14 cellular contexts compared by ENCODE assay signal in the genomic region with DNA sequence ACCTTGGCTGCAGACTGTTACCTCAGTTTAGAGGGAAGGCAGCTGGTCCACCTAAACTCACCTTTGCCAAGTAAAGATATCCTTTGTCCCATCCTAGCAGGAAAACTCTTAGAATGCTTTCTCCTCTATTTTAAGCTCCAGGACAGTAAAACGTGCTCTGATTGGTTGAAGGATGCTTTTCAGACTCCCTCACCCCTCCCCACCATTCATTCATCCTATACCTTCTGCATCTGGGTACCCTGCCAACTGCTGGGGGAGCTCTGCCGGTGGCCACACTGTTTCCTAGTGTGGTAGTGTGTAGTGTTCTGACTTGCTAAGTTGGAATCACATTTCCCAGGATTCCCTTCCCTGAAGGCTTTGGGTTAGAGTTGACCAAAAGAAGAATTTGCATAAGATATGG. TPM values are rescaled to one million over a fixed set of nuclear protein-coding genes. Genes with fewer than 3 reads are reported as not detected.
DNase-seq lines count a peak whose midpoint lies in the region; ATAC-seq and TF ChIP-seq lines count a peak whose summit lies in the region.
"Had no signal": no experiment of that assay in that cellular context is flagged by ENCODE, and none has a peak within 500 bp of the region (broad histone marks: within the 10 kb centered on the region; RNA-seq: fewer than 3 reads in every experiment).

No MANE protein-coding gene starts in this region.

- intact Hi-C loops in Caco-2 (cut with micrococcal nuclease; ENCODE audit: unreplicated experiment), result loop anchor here (1.0 to 2.0 kb wide), 2 partner anchors 15 to 19 kb away; a partner anchor contains a TSS

- no peak overlapping the region for H3K14ac ChIP-seq in H9 (ENCODE audit: insufficient read depth, low read length)

- H3K4me1 ChIP-seq in Caco-2, result peaks cover 10% of the 10 kb centered on the region
- H3K4me1 ChIP-seq in H9 (ENCODE audit: insufficient read depth, low read length), result peaks cover 2% of the 10 kb centered on the region; the same call in 1 of the 2 replicates
- H3K4me1 ChIP-seq in endodermal cell (ENCODE audit: control insufficient read depth, insufficient read depth, low read length), result no peaks in the 10 kb centered on the region
- H3K4me1 ChIP-seq in neural progenitor cell, result peaks cover 19% of the 10 kb centered on the region
- H3K4me1 ChIP-seq: BLaER1 treated with 17β-estradiol and CSF1 and Interleukin-3, amounts not matched to agents 10 nM and 100 nM had no signal

- peaks cover 31% of the 10 kb centered on the region for H3F3A ChIP-seq in neural progenitor cell (ENCODE audit: low read depth)

- DNase-seq in Caco-2 (peak in 1 of 2 experiments; percentile 7), H9 (no peak), endodermal cell (no peak), neural progenitor cell (ENCODE audit: low spot score) (no peak), NCI-H1092 treated with DMSO at 0.1 percent for 48 hours (lab: John Stamatoyannopoulos, UW) (no peak)
- DNase-seq in stimulated activated naive CD4-positive, alpha-beta T cell treated with Interleukin-2 at 50 U/mL for 16 hours (lab: John Stamatoyannopoulos, UW), result no peak
- DNase-seq: ACHN; CD4-positive, CD25-positive, alpha-beta regulatory T cell; DMS 273 treated with DMSO at 0.1 percent for 48 hours had no signal

- H3K4me3 ChIP-seq in Caco-2 (ENCODE audit: low read depth, low read length) (no peak overlapping the region), endodermal cell (ENCODE audit: low read length) (no peak overlapping the region), neural progenitor cell (no peak overlapping the region)
- H3K4me3 ChIP-seq: BLaER1 treated with 17β-estradiol and CSF1 and Interleukin-3, amounts not matched to agents 10 nM and 100 nM had no signal

- H4K8ac ChIP-seq in H9 (replicated peaks; ENCODE audit: insufficient read length, low read depth, low read length), result no peak overlapping the region

- H2BK15ac ChIP-seq in H9 (ENCODE audit: low read depth, low read length), result no peak overlapping the region

- H3K79me1 ChIP-seq in H9 (ENCODE audit: insufficient read depth, low read depth, low read length, poor library complexity, severe bottlenecking), result no peaks in the 10 kb centered on the region

- no peak overlapping the region for H2BK5ac ChIP-seq in H9 (ENCODE audit: insufficient read length, low read length)

- no peaks in the 10 kb centered on the region for H3K23me2 ChIP-seq in H9 (ENCODE audit: insufficient read length, low read depth, low read length, poor library complexity, severe bottlenecking)

- no peaks in the 10 kb centered on the region for H3K9me3 ChIP-seq in Caco-2
- H3K9me3 ChIP-seq in H9 (ENCODE audit: control insufficient read depth, low read depth, low read length), result no peaks in the 10 kb centered on the region
- no peaks in the 10 kb centered on the region for H3K9me3 ChIP-seq in endodermal cell (ENCODE audit: control insufficient read depth, low read length)
- H3K9me3 ChIP-seq in neural progenitor cell (ENCODE audit: low read depth), result no peaks in the 10 kb centered on the region
- H3K9me3 ChIP-seq: BLaER1 treated with 17β-estradiol and CSF1 and Interleukin-3, amounts not matched to agents 10 nM and 100 nM had no signal

- no peak for ATAC-seq in GM18909 (IDR thresholded peaks at IDR 0.05; ENCODE audit: poor library complexity, unreplicated experiment)
- no peak for ATAC-seq in GM18505 (IDR thresholded peaks at IDR 0.05; ENCODE audit: unreplicated experiment)

- no peak overlapping the region for H3K4ac ChIP-seq in H9 (ENCODE audit: low read depth, low read length)

- H3K23ac ChIP-seq in H9 (ENCODE audit: insufficient read length, low read depth, low read length), result no peak overlapping the region

- H3K27me3 ChIP-seq in Caco-2 (replicated peaks; ENCODE audit: control insufficient read depth, insufficient read depth, low read length), result no peaks in the 10 kb centered on the region
- no peaks in the 10 kb centered on the region for H3K27me3 ChIP-seq in H9 (ENCODE audit: insufficient read depth, low read length)
- H3K27me3 ChIP-seq in endodermal cell (ENCODE audit: control insufficient read depth, insufficient read depth, low read length, poor library complexity, severe bottlenecking), result no peaks in the 10 kb centered on the region
- H3K27me3 ChIP-seq in neural progenitor cell, result no peaks in the 10 kb centered on the region

- H3K4me3 Mint-ChIP-seq in Caco-2 (ENCODE audit: unreplicated experiment) (peak overlapping the region; percentile 72), H9 (no peak overlapping the region), endodermal cell (no peak overlapping the region), neural progenitor cell (peak overlapping the region; percentile 19)
- H3K4me3 Mint-ChIP-seq: CD4-positive, CD25-positive, alpha-beta regulatory T cell; IgD-negative memory B cell had no signal

- H3K4me1 Mint-ChIP-seq in Caco-2 (ENCODE audit: low read depth, unreplicated experiment) (no peaks in the 10 kb centered on the region), H9 (peaks cover 17 to 27% of the 10 kb centered on the region in 2 experiments), endodermal cell (peaks cover 16% of the 10 kb centered on the region), neural progenitor cell (peaks cover 29% of the 10 kb centered on the region)
- H3K4me1 Mint-ChIP-seq: CD4-positive, CD25-positive, alpha-beta regulatory T cell had no signal

- H3K27ac Mint-ChIP-seq in Caco-2 (ENCODE audit: unreplicated experiment) (peak overlapping the region; percentile 82), H9 (peak overlapping the region in 1 of 3 experiments; percentile 60; a peak in 1 of 7 replicates), endodermal cell (no peak overlapping the region), neural progenitor cell (peak overlapping the region; percentile 94)
- H3K27ac Mint-ChIP-seq: CD4-positive, CD25-positive, alpha-beta regulatory T cell; IgD-negative memory B cell had no signal

- H3K79me2 ChIP-seq in H9 (ENCODE audit: insufficient read depth, low read length), result no peaks in the 10 kb centered on the region
- no peaks in the 10 kb centered on the region for H3K79me2 ChIP-seq in neural progenitor cell (ENCODE audit: low read depth)

- H3K9ac ChIP-seq in H9 (ENCODE audit: extremely low read depth, insufficient read length, low read length) (no peak overlapping the region), endodermal cell (ENCODE audit: extremely low read depth, low read length, poor library complexity, severe bottlenecking) (no peak overlapping the region), neural progenitor cell (no peak overlapping the region)
- H3K9ac ChIP-seq: BLaER1 treated with 17β-estradiol and CSF1 and Interleukin-3, amounts not matched to agents 10 nM and 100 nM had no signal

- WGBS in H9 (ENCODE audit: extremely low coverage, insufficient read length, low lambda C conversion rate), result no CpG with 5 or more reads among the region's 2 CpGs
- WGBS in endodermal cell (ENCODE audit: insufficient coverage in 1 of 2, insufficient read length in 1 of 2), 2 experiments, result 71% methylated on average over 2 of the region's 2 CpGs; no CpG with 5 or more reads in 1 of the 2 experiments

- TF ChIP-seq POLR2A in GM18505 (IDR thresholded peaks at IDR 0.05; ENCODE audit: borderline replicate concordance, extremely low read depth, insufficient read depth, insufficient read length), result no peak

- H4K91ac ChIP-seq in H9 (ENCODE audit: insufficient read length, low read depth, low read length), result no peak overlapping the region

- H3K27ac ChIP-seq in H9 (ENCODE audit: insufficient read length, low read depth, low read length) (no peak overlapping the region), endodermal cell (ENCODE audit: low read depth, low read length) (peak overlapping the region; percentile 51), neural progenitor cell (no peak overlapping the region)
- H3K27ac ChIP-seq: BLaER1 treated with 17β-estradiol and CSF1 and Interleukin-3, amounts not matched to agents 10 nM and 100 nM had no signal

- H3K36me3 Mint-ChIP-seq in Caco-2 (ENCODE audit: insufficient read depth, unreplicated experiment) (peaks cover 6% of the 10 kb centered on the region), H9 (ENCODE audit: insufficient read depth in 1 of 3, low read depth in 3 of 3) (no peaks in the 10 kb centered on the region), endodermal cell (ENCODE audit: low read depth) (no peaks in the 10 kb centered on the region), neural progenitor cell (peaks cover 2% of the 10 kb centered on the region)
- H3K36me3 Mint-ChIP-seq: CD4-positive, CD25-positive, alpha-beta regulatory T cell; IgD-negative memory B cell had no signal

- BruUV-seq in Caco-2 (replicated peaks; lab: Mats Ljungman, UMichigan), result no TSS peak

- no peak overlapping the region for H2BK20ac ChIP-seq in H9 (ENCODE audit: low read depth, low read length, poor library complexity, severe bottlenecking)

- H3K36me3 ChIP-seq in Caco-2 (ENCODE audit: control insufficient read depth, insufficient read depth, low read length) (no peaks in the 10 kb centered on the region), endodermal cell (ENCODE audit: control insufficient read depth, insufficient read depth, low read length) (no peaks in the 10 kb centered on the region), neural progenitor cell (no peaks in the 10 kb centered on the region)
- H3K36me3 ChIP-seq: BLaER1 treated with 17β-estradiol and CSF1 and Interleukin-3, amounts not matched to agents 10 nM and 100 nM had no signal

- H2AK5ac ChIP-seq in H9 (ENCODE audit: insufficient read length, low read length), result no peak overlapping the region

- H2BK120ac ChIP-seq in H9 (ENCODE audit: low read depth, low read length, poor library complexity, severe bottlenecking), result no peak overlapping the region

- H3T11ph ChIP-seq in H9 (ENCODE audit: low read length), result no peak overlapping the region

- no peak overlapping the region for H4K5ac ChIP-seq in H9 (ENCODE audit: insufficient read length, low read depth, low read length)

- CTCF ChIA-PET in Caco-2 (lab: Charles Lee), result no interaction called here

- no peak overlapping the region for H3K4me2 ChIP-seq in H9 (ENCODE audit: insufficient read depth, insufficient read length, low read length)
- H3K4me2 ChIP-seq in neural progenitor cell, result peak overlapping the region; percentile 65
- H3K4me2 ChIP-seq: BLaER1 treated with 17β-estradiol and CSF1 and Interleukin-3, amounts not matched to agents 10 nM and 100 nM had no signal

- H2BK12ac ChIP-seq in H9 (ENCODE audit: insufficient read length, low read depth, low read length), result no peak overlapping the region

- H3K9me3 Mint-ChIP-seq in Caco-2 (ENCODE audit: unreplicated experiment) (no peaks in the 10 kb centered on the region), H9 (no peaks in the 10 kb centered on the region), endodermal cell (no peaks in the 10 kb centered on the region), neural progenitor cell (no peaks in the 10 kb centered on the region)
- H3K9me3 Mint-ChIP-seq: IgD-negative memory B cell had no signal

- TF ChIP-seq CTCF in Caco-2 (IDR thresholded peaks at IDR 0.05; ENCODE audit: insufficient read depth in 1 of 2, low read depth in 1 of 2, low read length in 1 of 2, severe bottlenecking in 1 of 2, unreplicated experiment in 1 of 2) (no peak), H9 (conservative IDR thresholded peaks at IDR 0.05) (no peak), endodermal cell (conservative IDR thresholded peaks at IDR 0.05) (no peak), neural progenitor cell (IDR thresholded peaks at IDR 0.05) (no peak)

- H3K56ac ChIP-seq in H9 (ENCODE audit: insufficient read length, low read depth, low read length), result no peak overlapping the region

- POLR2A ChIA-PET in Caco-2 (lab: Charles Lee), result interaction anchor here (0.8 to 1.3 kb wide), 5 partner anchors 11 to 130 kb away, joined by 3 to 10 read pairs (median 4); a partner anchor contains a TSS

- H3K27me3 Mint-ChIP-seq in Caco-2 (ENCODE audit: insufficient read depth, unreplicated experiment) (no peaks in the 10 kb centered on the region), H9 (ENCODE audit: low read depth) (no peaks in the 10 kb centered on the region), endodermal cell (ENCODE audit: insufficient read depth) (no peaks in the 10 kb centered on the region), neural progenitor cell (ENCODE audit: insufficient read depth, low read depth) (peaks cover 2% of the 10 kb centered on the region)

- H3K18ac ChIP-seq in H9 (ENCODE audit: insufficient read length, low read depth, low read length), result no peak overlapping the region

- peak overlapping the region; percentile 89 for H2AFZ ChIP-seq in H9 (ENCODE audit: low read length)
- no peak overlapping the region for H2AFZ ChIP-seq in neural progenitor cell (replicated peaks)

- H4K20me1 ChIP-seq in H9 (ENCODE audit: control insufficient read depth, insufficient read depth, insufficient read length) (no peaks in the 10 kb centered on the region), neural progenitor cell (ENCODE audit: low read depth) (no peaks in the 10 kb centered on the region)
- H4K20me1 ChIP-seq: BLaER1 treated with 17β-estradiol and CSF1 and Interleukin-3, amounts not matched to agents 10 nM and 100 nM had no signal

RNA-seq across cellular contexts. Expression of a gene that starts 20.3 kb away (rescaled TPM):
- total RNA-seq in Caco-2 (2022) (21.6 and 23.5 TPM in 2 replicates), H9 (2021) (58.3 and 60.2 TPM in 2 replicates), endodermal cell (10 to 100 TPM; 24.4 to 53.6 TPM), neural progenitor cell (ENCODE audit: low replicate concordance) (67.7 and 80.4 TPM in 2 replicates)
- polyA plus RNA-seq in endodermal cell (2013, experiment 1 of 2), result 17.1 TPM
- 18.3 TPM for polyA plus RNA-seq in endodermal cell (2013, experiment 2 of 2)

RNA-seq across cellular contexts. Expression of a gene that starts 26.3 kb away (rescaled TPM):
- total RNA-seq in Caco-2 (2022), result 20.8 and 24.7 TPM in 2 replicates
- total RNA-seq in H9 (2021), result 27.4 and 29.1 TPM in 2 replicates
- total RNA-seq in endodermal cell, result 10 to 100 TPM; 11.3 to 16.0 TPM
- 10.9 TPM for polyA plus RNA-seq in endodermal cell (2013, experiment 1 of 2)
- polyA plus RNA-seq in endodermal cell (2013, experiment 2 of 2), result 12.3 TPM
- 33.9 and 39.1 TPM in 2 replicates for total RNA-seq in neural progenitor cell (ENCODE audit: low replicate concordance)
- total RNA-seq: A172 had no signal

Comparison
In these comparisons a context has a peak if more than half of its experiments do, and no peak if none do; other contexts are left out.
1. H3K4me3 Mint-ChIP-seq: peak in Caco-2 (single experiment) and neural progenitor cell (single experiment); none in H9 (0 of 2) and endodermal cell (single experiment).